In the genomic region with DNA sequence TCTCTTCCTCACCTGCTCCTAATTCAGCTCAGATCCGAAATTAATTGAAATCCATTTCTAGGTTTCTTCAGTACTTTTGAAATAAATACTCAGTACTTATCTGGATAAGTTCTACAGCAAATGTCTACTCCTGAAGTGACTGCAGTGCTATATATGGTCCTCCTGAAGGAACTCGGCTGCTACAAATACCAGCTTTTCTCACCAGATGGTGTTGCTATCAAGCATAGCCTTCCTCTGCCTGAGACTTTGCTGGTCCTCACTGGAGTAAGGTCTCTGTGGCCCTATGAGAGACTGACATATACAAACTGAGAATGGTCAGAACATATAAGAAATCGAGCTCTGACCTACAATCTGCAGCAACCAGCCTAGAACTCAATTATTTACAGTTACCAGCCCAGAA, we compare ENCODE assay signal across 1 cellular context.
TF ChIP-seq lines count a peak whose summit lies in the region.

No MANE protein-coding gene starts in this region.

TF ChIP-seq in H1, 55 proteins besides CTCF, POLR2A, EP300 and RAD21:
- TF ChIP-seq, protein P1, sequence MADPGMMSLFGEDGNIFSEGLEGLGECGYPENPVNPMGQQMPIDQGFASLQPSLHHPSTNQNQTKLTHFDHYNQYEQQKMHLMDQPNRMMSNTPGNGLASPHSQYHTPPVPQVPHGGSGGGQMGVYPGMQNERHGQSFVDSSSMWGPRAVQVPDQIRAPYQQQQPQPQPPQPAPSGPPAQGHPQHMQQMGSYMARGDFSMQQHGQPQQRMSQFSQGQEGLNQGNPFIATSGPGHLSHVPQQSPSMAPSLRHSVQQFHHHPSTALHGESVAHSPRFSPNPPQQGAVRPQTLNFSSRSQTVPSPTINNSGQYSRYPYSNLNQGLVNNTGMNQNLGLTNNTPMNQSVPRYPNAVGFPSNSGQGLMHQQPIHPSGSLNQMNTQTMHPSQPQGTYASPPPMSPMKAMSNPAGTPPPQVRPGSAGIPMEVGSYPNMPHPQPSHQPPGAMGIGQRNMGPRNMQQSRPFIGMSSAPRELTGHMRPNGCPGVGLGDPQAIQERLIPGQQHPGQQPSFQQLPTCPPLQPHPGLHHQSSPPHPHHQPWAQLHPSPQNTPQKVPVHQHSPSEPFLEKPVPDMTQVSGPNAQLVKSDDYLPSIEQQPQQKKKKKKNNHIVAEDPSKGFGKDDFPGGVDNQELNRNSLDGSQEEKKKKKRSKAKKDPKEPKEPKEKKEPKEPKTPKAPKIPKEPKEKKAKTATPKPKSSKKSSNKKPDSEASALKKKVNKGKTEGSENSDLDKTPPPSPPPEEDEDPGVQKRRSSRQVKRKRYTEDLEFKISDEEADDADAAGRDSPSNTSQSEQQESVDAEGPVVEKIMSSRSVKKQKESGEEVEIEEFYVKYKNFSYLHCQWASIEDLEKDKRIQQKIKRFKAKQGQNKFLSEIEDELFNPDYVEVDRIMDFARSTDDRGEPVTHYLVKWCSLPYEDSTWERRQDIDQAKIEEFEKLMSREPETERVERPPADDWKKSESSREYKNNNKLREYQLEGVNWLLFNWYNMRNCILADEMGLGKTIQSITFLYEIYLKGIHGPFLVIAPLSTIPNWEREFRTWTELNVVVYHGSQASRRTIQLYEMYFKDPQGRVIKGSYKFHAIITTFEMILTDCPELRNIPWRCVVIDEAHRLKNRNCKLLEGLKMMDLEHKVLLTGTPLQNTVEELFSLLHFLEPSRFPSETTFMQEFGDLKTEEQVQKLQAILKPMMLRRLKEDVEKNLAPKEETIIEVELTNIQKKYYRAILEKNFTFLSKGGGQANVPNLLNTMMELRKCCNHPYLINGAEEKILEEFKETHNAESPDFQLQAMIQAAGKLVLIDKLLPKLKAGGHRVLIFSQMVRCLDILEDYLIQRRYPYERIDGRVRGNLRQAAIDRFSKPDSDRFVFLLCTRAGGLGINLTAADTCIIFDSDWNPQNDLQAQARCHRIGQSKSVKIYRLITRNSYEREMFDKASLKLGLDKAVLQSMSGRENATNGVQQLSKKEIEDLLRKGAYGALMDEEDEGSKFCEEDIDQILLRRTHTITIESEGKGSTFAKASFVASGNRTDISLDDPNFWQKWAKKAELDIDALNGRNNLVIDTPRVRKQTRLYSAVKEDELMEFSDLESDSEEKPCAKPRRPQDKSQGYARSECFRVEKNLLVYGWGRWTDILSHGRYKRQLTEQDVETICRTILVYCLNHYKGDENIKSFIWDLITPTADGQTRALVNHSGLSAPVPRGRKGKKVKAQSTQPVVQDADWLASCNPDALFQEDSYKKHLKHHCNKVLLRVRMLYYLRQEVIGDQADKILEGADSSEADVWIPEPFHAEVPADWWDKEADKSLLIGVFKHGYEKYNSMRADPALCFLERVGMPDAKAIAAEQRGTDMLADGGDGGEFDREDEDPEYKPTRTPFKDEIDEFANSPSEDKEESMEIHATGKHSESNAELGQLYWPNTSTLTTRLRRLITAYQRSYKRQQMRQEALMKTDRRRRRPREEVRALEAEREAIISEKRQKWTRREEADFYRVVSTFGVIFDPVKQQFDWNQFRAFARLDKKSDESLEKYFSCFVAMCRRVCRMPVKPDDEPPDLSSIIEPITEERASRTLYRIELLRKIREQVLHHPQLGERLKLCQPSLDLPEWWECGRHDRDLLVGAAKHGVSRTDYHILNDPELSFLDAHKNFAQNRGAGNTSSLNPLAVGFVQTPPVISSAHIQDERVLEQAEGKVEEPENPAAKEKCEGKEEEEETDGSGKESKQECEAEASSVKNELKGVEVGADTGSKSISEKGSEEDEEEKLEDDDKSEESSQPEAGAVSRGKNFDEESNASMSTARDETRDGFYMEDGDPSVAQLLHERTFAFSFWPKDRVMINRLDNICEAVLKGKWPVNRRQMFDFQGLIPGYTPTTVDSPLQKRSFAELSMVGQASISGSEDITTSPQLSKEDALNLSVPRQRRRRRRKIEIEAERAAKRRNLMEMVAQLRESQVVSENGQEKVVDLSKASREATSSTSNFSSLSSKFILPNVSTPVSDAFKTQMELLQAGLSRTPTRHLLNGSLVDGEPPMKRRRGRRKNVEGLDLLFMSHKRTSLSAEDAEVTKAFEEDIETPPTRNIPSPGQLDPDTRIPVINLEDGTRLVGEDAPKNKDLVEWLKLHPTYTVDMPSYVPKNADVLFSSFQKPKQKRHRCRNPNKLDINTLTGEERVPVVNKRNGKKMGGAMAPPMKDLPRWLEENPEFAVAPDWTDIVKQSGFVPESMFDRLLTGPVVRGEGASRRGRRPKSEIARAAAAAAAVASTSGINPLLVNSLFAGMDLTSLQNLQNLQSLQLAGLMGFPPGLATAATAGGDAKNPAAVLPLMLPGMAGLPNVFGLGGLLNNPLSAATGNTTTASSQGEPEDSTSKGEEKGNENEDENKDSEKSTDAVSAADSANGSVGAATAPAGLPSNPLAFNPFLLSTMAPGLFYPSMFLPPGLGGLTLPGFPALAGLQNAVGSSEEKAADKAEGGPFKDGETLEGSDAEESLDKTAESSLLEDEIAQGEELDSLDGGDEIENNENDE (IDR thresholded peaks at IDR 0.05; ENCODE audit: insufficient replicate concordance, low read length): no peak
- no peak for TF ChIP-seq SP1 (IDR thresholded peaks at IDR 0.05; ENCODE audit: low read depth, low read length)
- no peak for TF ChIP-seq TAF7 (optimal IDR thresholded peaks at IDR 0.05; ENCODE audit: borderline replicate concordance, low read depth, low read length)
- TF ChIP-seq CHD2 (IDR thresholded peaks at IDR 0.05; ENCODE audit: low read length): no peak
- TF ChIP-seq EGR1 (IDR thresholded peaks at IDR 0.05; ENCODE audit: borderline replicate concordance, low read depth, low read length): no peak
- no peak for TF ChIP-seq GABPA (IDR thresholded peaks at IDR 0.05; ENCODE audit: borderline replicate concordance, insufficient read depth, low read length)
- no peak for TF ChIP-seq FOSL1 (IDR thresholded peaks at IDR 0.05; ENCODE audit: insufficient read depth, low read depth, low read length)
- TF ChIP-seq BACH1 (IDR thresholded peaks at IDR 0.05; ENCODE audit: low read length): no peak
- TF ChIP-seq BRCA1 (IDR thresholded peaks at IDR 0.05; ENCODE audit: low read depth, low read length): no peak
- no peak for TF ChIP-seq KDM5A (IDR thresholded peaks at IDR 0.05; ENCODE audit: low read length)
- TF ChIP-seq TBP (IDR thresholded peaks at IDR 0.05; ENCODE audit: low read depth, low read length): no peak
- TF ChIP-seq BCL11A (IDR thresholded peaks at IDR 0.05; ENCODE audit: low read depth in 2 of 2, low read length in 2 of 2): no peak
